Comparison of ENCODE assay signal across 1 cellular context in genomic region chr1:85277027-85277625, GRCh38.
TF ChIP-seq lines count a peak whose summit lies in the region.

No MANE protein-coding gene starts in this region.

TF ChIP-seq in HepG2, 621 proteins besides CTCF, POLR2A, EP300 and RAD21:
- TF ChIP-seq BHLHE40 (IDR thresholded peaks at IDR 0.05; ENCODE audit: low read length) (no peak), PAF1 (CRISPR knock-in tag; IDR thresholded peaks at IDR 0.05) (no peak), ZNF24 (IDR thresholded peaks at IDR 0.05) (0 out of 2 replicates have a peak, but pooled peaks have one; percentile 54), HDAC1 (CRISPR knock-in tag; IDR thresholded peaks at IDR 0.05) (no peak), ZNF7 (CRISPR knock-in tag; IDR thresholded peaks at IDR 0.05) (no peak), JARID2 (CRISPR knock-in tag; IDR thresholded peaks at IDR 0.05; ENCODE audit: insufficient replicate concordance) (no peak), SNAPC2 (CRISPR knock-in tag; IDR thresholded peaks at IDR 0.05) (no peak), KAT7 (CRISPR knock-in tag; IDR thresholded peaks at IDR 0.05; ENCODE audit: borderline replicate concordance) (no peak), POGZ (CRISPR knock-in tag; IDR thresholded peaks at IDR 0.05) (no peak)
- TF ChIP-seq, protein P1, sequence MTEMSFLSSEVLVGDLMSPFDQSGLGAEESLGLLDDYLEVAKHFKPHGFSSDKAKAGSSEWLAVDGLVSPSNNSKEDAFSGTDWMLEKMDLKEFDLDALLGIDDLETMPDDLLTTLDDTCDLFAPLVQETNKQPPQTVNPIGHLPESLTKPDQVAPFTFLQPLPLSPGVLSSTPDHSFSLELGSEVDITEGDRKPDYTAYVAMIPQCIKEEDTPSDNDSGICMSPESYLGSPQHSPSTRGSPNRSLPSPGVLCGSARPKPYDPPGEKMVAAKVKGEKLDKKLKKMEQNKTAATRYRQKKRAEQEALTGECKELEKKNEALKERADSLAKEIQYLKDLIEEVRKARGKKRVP (CRISPR knock-in tag; IDR thresholded peaks at IDR 0.05) = 0 out of 4 replicates have a peak, but pooled peaks of 1 of the 2 experiments have one; percentile 9
